ENCODE assay signal across 10 cellular contexts in genomic region chr2:24122-24521, GRCh38. TPM values are rescaled to one million over a fixed set of nuclear protein-coding genes. Genes with fewer than 3 reads are reported as not detected.
DNase-seq lines count a peak whose midpoint lies in the region; ATAC-seq, FAIRE-seq and TF ChIP-seq lines count a peak whose summit lies in the region.
"Had no signal": no experiment of that assay in that cellular context is flagged by ENCODE, and none has a peak within 500 bp of the region (broad histone marks: within the 10 kb centered on the region; RNA-seq: fewer than 3 reads in every experiment).

No MANE protein-coding gene starts in this region.

- no peak for TF ChIP-seq POLR2A in HepG2 (IDR thresholded peaks at IDR 0.05; ENCODE audit: insufficient read depth in 1 of 2, low read depth in 2 of 2, low read length in 2 of 2)

- H4K20me1 ChIP-seq in HepG2 (ENCODE audit: insufficient read depth, low read length): no peaks in the 10 kb centered on the region

- H3K4me1 ChIP-seq in liver (ENCODE audit: control insufficient read depth in 4 of 4, insufficient read depth in 4 of 4, low read length in 3 of 4): peaks cover 7 to 30% (median 24%) of the 10 kb centered on the region in 4 donors
- no peaks in the 10 kb centered on the region for H3K4me1 ChIP-seq in HepG2 (ENCODE audit: insufficient read depth, low read length)
- peaks cover 7% of the 10 kb centered on the region for H3K4me1 ChIP-seq in upper lobe of right lung
- no peaks in the 10 kb centered on the region for H3K4me1 ChIP-seq in SJCRH30

- H3K36me3 ChIP-seq in liver (ENCODE audit: control insufficient read depth in 4 of 4, insufficient read depth in 3 of 4, low read depth in 1 of 4, low read length in 3 of 4): no peaks in the 10 kb centered on the region
- no peaks in the 10 kb centered on the region for H3K36me3 ChIP-seq in HepG2 (replicated peaks in 1 of 2; ENCODE audit: control insufficient read depth in 1 of 2, insufficient read depth in 2 of 2, low read length in 2 of 2)
- no peaks in the 10 kb centered on the region for H3K36me3 ChIP-seq in upper lobe of right lung
- no peaks in the 10 kb centered on the region for H3K36me3 ChIP-seq in SJCRH30

- TF ChIP-seq CTCF in liver (IDR thresholded peaks at IDR 0.05; ENCODE audit: low read depth, low read length, missing input control): no peak
- no peak for TF ChIP-seq CTCF in HepG2 (CRISPR knock-in tag; IDR thresholded peaks at IDR 0.05)
- TF ChIP-seq CTCF in upper lobe of right lung (IDR thresholded peaks at IDR 0.05): no peak

- TF ChIP-seq EP300 in HepG2 (IDR thresholded peaks at IDR 0.05; ENCODE audit: low read depth in 2 of 2, low read length in 2 of 2) (no peak), HepG2 (CRISPR knock-in tag; IDR thresholded peaks at IDR 0.05; ENCODE audit: borderline replicate concordance) (no peak)

- H2AFZ ChIP-seq in HepG2 (ENCODE audit: low read length): no peak overlapping the region

- POLR2A ChIA-PET in HepG2 (lab: Yijun Ruan, JAX): no interaction called here

- H3K9me3 ChIP-seq in liver (ENCODE audit: control insufficient read depth in 4 of 4, low read length in 3 of 4) (no peaks in the 10 kb centered on the region), HepG2 (ENCODE audit: low read length) (no peaks in the 10 kb centered on the region), upper lobe of right lung (no peaks in the 10 kb centered on the region), SJCRH30 (replicated peaks) (no peaks in the 10 kb centered on the region)

- intact Hi-C loops in HepG2 (cut with micrococcal nuclease; ENCODE audit: unreplicated experiment) (no loop called here), upper lobe of right lung (cut with DNase I) (no loop called here)

- H3K4me3 ChIP-seq in liver (ENCODE audit: low read depth in 1 of 3, low read length in 3 of 3) (peak overlapping the region in 2 of 3 donors; percentile 19 to 29), HepG2 (replicated peaks in 1 of 3; ENCODE audit: insufficient read depth in 1 of 3, low read depth in 2 of 3, low read length in 3 of 3) (no peak overlapping the region), upper lobe of right lung (no peak overlapping the region), SJCRH30 (no peak overlapping the region)

- ATAC-seq in HepG2 (no peak), HG02938 (IDR thresholded peaks at IDR 0.05; ENCODE audit: unreplicated experiment) (peak; percentile 91), upper lobe of right lung (peak; percentile 55)

- CTCF ChIA-PET in HepG2 (lab: Yijun Ruan, JAX; ENCODE audit: low intra/inter-chr PET ratio, low total read pairs): no interaction called here

- no peaks in the 10 kb centered on the region for H3K27me3 ChIP-seq in liver (ENCODE audit: control insufficient read depth in 4 of 4, insufficient read depth in 4 of 4, low read length in 3 of 4)
- H3K27me3 ChIP-seq in HepG2 (ENCODE audit: control insufficient read depth in 1 of 2, insufficient read depth in 2 of 2, low read length in 2 of 2): 0 out of 5 replicates have a peak, but pooled peaks cover 0 to 6% of the 10 kb centered on the region in 2 experiments
- no peaks in the 10 kb centered on the region for H3K27me3 ChIP-seq in upper lobe of right lung
- no peaks in the 10 kb centered on the region for H3K27me3 ChIP-seq in SJCRH30

- H3K9ac ChIP-seq in liver (ENCODE audit: low read depth in 1 of 2, low read length in 2 of 2) (no peak overlapping the region), HepG2 (ENCODE audit: insufficient read depth, low read depth, low read length) (no peak overlapping the region)

- no peak for FAIRE-seq in HepG2 (lab: Jason Lieb, UNC)

- BruUV-seq in HepG2 (replicated peaks; lab: Mats Ljungman, UMichigan): no TSS peak

- DNase-seq in HepG2 (ENCODE audit: low spot score) (no peak), RPMI8226 (peak; percentile 71), upper lobe of right lung (no peak), SJCRH30 (no peak), G401 (ENCODE audit: low spot score) (no peak), T-helper 9 cell (no peak)
- DNase-seq: NCI-H1092, Right ventricle myocardium superior had no signal

- TF ChIP-seq RAD21 in liver (IDR thresholded peaks at IDR 0.05) (no peak), HepG2 (CRISPR knock-in tag; IDR thresholded peaks at IDR 0.05) (no peak)

- in situ Hi-C loops in HepG2 (cut with HindIII; ENCODE audit: extremely low pct_ligation_motif_present, low pct_unique_long_range_greater_than_20kb): no loop called here
- in situ Hi-C loops in G401 (cut with HindIII; ENCODE audit: low sequenced_read_pairs): no loop called here

- H3K4me2 ChIP-seq in HepG2 (ENCODE audit: low read depth, low read length): no peak overlapping the region

- H3K27ac ChIP-seq in liver (ENCODE audit: low read depth in 1 of 2, low read length in 2 of 2): peak overlapping the region; percentile 76 to 78
- H3K27ac ChIP-seq in HepG2 (ENCODE audit: extremely low read length, insufficient read depth, low read length): no peak overlapping the region
- no peak overlapping the region for H3K27ac ChIP-seq in upper lobe of right lung
- no peak overlapping the region for H3K27ac ChIP-seq in SJCRH30

- no peaks in the 10 kb centered on the region for H3K79me2 ChIP-seq in HepG2 (ENCODE audit: insufficient read depth, low read length)

TF ChIP-seq in liver, 16 proteins besides CTCF, POLR2A, EP300 and RAD21 (continues in another document):
- TF ChIP-seq ATF3 (IDR thresholded peaks at IDR 0.05) (no peak), ZBTB33 (IDR thresholded peaks at IDR 0.05) (no peak)

TF ChIP-seq in HepG2, 621 proteins besides CTCF, POLR2A, EP300 and RAD21 (continues in another document):
- TF ChIP-seq ZNF30 (CRISPR knock-in tag; IDR thresholded peaks at IDR 0.05) (no peak), KMT2A (CRISPR knock-in tag; IDR thresholded peaks at IDR 0.05) (no peak), TEAD2 (CRISPR knock-in tag; IDR thresholded peaks at IDR 0.05) (no peak), RERE (CRISPR knock-in tag; IDR thresholded peaks at IDR 0.05; ENCODE audit: low read depth) (no peak), FOXK2 (IDR thresholded peaks at IDR 0.05) (no peak)

RNA-seq across cellular contexts. Expression of gene FAM110C, which starts 22.2 kb away (rescaled TPM):
- total RNA-seq in liver (10 to 100 TPM in 1 of 2 donors, 1 to 10 TPM in 1; 5.0 to 18.2 TPM), HepG2 (2016; rRNA removed; fragmentation: Illumina TruSeq; extraction: Trizol) (0.34 and 1.2 TPM in 2 replicates), upper lobe of right lung (4.8 TPM)
- polyA plus RNA-seq in liver (1 to 10 TPM; 4.8 to 4.9 TPM), HepG2 (2011; rRNA removed) (3.5 and 3.9 TPM in 2 replicates)
- 0.53 TPM in 1 of 2 replicates, not detected in the other for total RNA-seq in HepG2 (2016; cell fraction: cytosol; rRNA removed; fragmentation: Illumina TruSeq; extraction: Trizol; ENCODE audit: low read depth)
- total RNA-seq in HepG2 (2016; cell fraction: insoluble cytoplasmic fraction; rRNA removed; fragmentation: Illumina TruSeq; extraction: Trizol): 0.56 and 0.84 TPM in 2 replicates
- 0.28 and 0.40 TPM in 2 replicates for total RNA-seq in HepG2 (2016; cell fraction: membrane; rRNA removed; fragmentation: Illumina TruSeq; extraction: Trizol)
- total RNA-seq in HepG2 (2016; cell fraction: nucleus; rRNA removed; fragmentation: Illumina TruSeq; extraction: Trizol): 0.53 and 0.62 TPM in 2 replicates
- 1.7 and 2.2 TPM in 2 replicates for polyA plus RNA-seq in HepG2 (2011; cell fraction: cytosol; rRNA removed)
- 3.6 and 4.3 TPM in 2 replicates for polyA plus RNA-seq in HepG2 (2011; cell fraction: nucleus; rRNA removed)
- 1.8 and 2.6 TPM in 2 replicates for polyA plus RNA-seq in HepG2 (2012)
- 0.07 and 0.27 TPM in 2 replicates for polyA plus RNA-seq in HepG2 (2016; cell fraction: cytosol; fragmentation: Illumina TruSeq; extraction: Trizol; ENCODE audit: low read depth)
- 0.24 and 0.50 TPM in 2 replicates for polyA plus RNA-seq in HepG2 (2016; cell fraction: insoluble cytoplasmic fraction; fragmentation: Illumina TruSeq; extraction: Trizol; ENCODE audit: low read depth)
- polyA plus RNA-seq in HepG2 (2016; cell fraction: membrane; fragmentation: Illumina TruSeq; extraction: Trizol; ENCODE audit: low read depth): 0.15 and 0.45 TPM in 2 replicates
- polyA plus RNA-seq in HepG2 (2016; cell fraction: nucleus; fragmentation: Illumina TruSeq; extraction: Trizol; ENCODE audit: insufficient read depth, low read depth): 1.4 and 1.5 TPM in 2 replicates
- polyA minus RNA-seq in HepG2 (2011; rRNA and poly(A)+ RNA removed; ENCODE audit: low replicate concordance): 0.72 and 1.8 TPM in 2 replicates
- polyA minus RNA-seq in HepG2 (2011; cell fraction: cytosol; rRNA and poly(A)+ RNA removed): 3.2 and 5.4 TPM in 2 replicates
- polyA minus RNA-seq in HepG2 (2011; cell fraction: nucleus; rRNA and poly(A)+ RNA removed): 5.7 and 7.6 TPM in 2 replicates
- total RNA-seq in SJCRH30 (2014; rRNA removed; shearing (Covaris generic)): not detected in 2 replicates
- total RNA-seq in G401 (2014; rRNA removed; shearing (Covaris generic)): not detected in 2 replicates

Comparison
In these comparisons a context has a peak if more than half of its experiments do, and no peak if none do; other contexts are left out.
1. H3K27ac ChIP-seq: peak in liver (2 of 2); none in HepG2 (single experiment), upper lobe of right lung (single experiment) and SJCRH30 (single experiment).
2. H3K4me3 ChIP-seq: peak in liver (2 of 3); none in HepG2 (0 of 3), upper lobe of right lung (single experiment) and SJCRH30 (single experiment).